40 cellular contexts compared by ENCODE assay signal in the genomic region with DNA sequence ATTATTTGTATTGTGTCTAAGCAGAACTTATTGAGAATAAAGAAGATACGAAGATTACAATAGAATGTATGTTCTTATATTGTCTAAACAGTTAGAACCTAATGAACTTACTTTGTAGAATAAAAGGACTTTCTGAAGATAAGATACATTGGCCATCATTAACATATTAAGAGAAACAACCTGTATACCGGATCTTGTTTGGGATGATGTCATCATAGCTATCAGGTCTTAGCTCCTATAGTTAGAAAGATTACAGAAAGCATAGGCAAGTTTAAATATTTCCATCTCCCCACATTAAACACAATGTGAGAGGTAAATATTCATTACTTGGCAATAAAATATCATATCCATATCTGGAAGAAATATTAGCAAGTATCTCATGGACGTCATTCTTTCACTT.
"Had no signal": no experiment of that assay in that cellular context is flagged by ENCODE, and none has a peak within 500 bp of the region (broad histone marks: within the 10 kb centered on the region; RNA-seq: fewer than 3 reads in every experiment).

No MANE protein-coding gene starts in this region.

- DNase-seq: activated effector memory CD4-positive, alpha-beta T cell treated with anti-CD3 and anti-CD28 coated beads, Interleukin-2, amount 50 U/mL, for 16 hours; activated effector memory CD4-positive, alpha-beta T cell treated with Interleukin-2 at 50 U/mL for 16 hours; activated gamma-delta T cell; activated gamma-delta T cell treated with Interleukin-2 at 50 U/mL for 16 hours; activated naive CD4-positive, alpha-beta T cell; activated naive CD4-positive, alpha-beta T cell treated with anti-CD3 and anti-CD28 coated beads for 36 hours; activated naive CD4-positive, alpha-beta T cell treated with anti-CD3 and anti-CD28 coated beads, Interleukin-2, amount 10 ng/mL, durations not matched to agents 7 days and 5 days; activated naive CD4-positive, alpha-beta T cell treated with anti-CD3 and anti-CD28 coated beads, Interleukin-2, amount 50 U/mL, for 16 hours; activated naive CD4-positive, alpha-beta T cell treated with Interleukin-2 at 50 U/mL for 16 hours; activated naive CD8-positive, alpha-beta T cell treated with anti-CD3 and anti-CD28 coated beads for 36 hours; activated naive CD8-positive, alpha-beta T cell treated with anti-CD3 and anti-CD28 coated beads, Interleukin-2, amount 10 ng/mL, durations not matched to agents 7 days and 5 days; activated naive CD8-positive, alpha-beta T cell treated with anti-CD3 and anti-CD28 coated beads, Interleukin-2, amount 50 U/mL, for 24 hours; activated T-cell treated with anti-CD3 and anti-CD28 coated beads for 4 hours; activated T-cell treated with anti-CD3 and anti-CD28 coated beads, Interleukin-2, amount 50 U/mL, for 1 hour; activated T-cell treated with anti-CD3 and anti-CD28 coated beads, Interleukin-2, amount 50 U/mL, for 24 hours; activated T-cell treated with anti-CD3 and anti-CD28 coated beads, Interleukin-2, amount 50 U/mL, for 4 hours; activated T-cell treated with anti-CD3 and anti-CD28 coated beads, Interleukin-2, amount 50 U/mL, for 48 hours; activated T-cell treated with anti-CD3 and anti-CD28 coated beads, Interleukin-2, amount 50 U/mL, for 72 hours; adrenal gland; amniotic stem cell; amygdala; anterior cingulate cortex; aorta; body of pancreas; brain microvascular endothelial cell; caudate nucleus; central memory CD4-positive, alpha-beta T cell; cerebellar nuclear complex had no signal

- H3K9me3 ChIP-seq: adrenal gland, ascending aorta, body of pancreas, breast epithelium had no signal

- H3K9me3 Mint-ChIP-seq: activated naive CD4-positive, alpha-beta T cell treated with anti-CD3 and anti-CD28 coated beads, Interleukin-2, amount 10 ng/mL, durations not matched to agents 7 days and 5 days; activated naive CD4-positive, alpha-beta T cell treated with anti-CD3 and anti-CD28 coated beads, Interleukin-2, amount 50 U/mL, for 24 hours; activated naive CD8-positive, alpha-beta T cell treated with anti-CD3 and anti-CD28 coated beads, Interleukin-2, amount 10 ng/mL, durations not matched to agents 7 days and 5 days had no signal

- ATAC-seq: activated naive CD4-positive, alpha-beta T cell treated with anti-CD3 and anti-CD28 coated beads, Interleukin-2, amount 50 U/mL, for 72 hours; activated naive CD8-positive, alpha-beta T cell treated with anti-CD3 and anti-CD28 coated beads, Interleukin-2, amount 50 U/mL, for 24 hours; activated T-cell treated with anti-CD3 and anti-CD28 coated beads, Interleukin-2, amount 50 U/mL, for 4 hours; activated T-cell treated with anti-CD3 and anti-CD28 coated beads, Interleukin-2, amount 50 U/mL, for 72 hours; activated T-helper 17 cell treated with anti-CD3 and anti-CD28 coated beads, Interleukin-2, amount 50 U/mL, for 72 hours; body of pancreas had no signal

- H3K27ac Mint-ChIP-seq: activated naive CD4-positive, alpha-beta T cell treated with anti-CD3 and anti-CD28 coated beads for 36 hours; activated naive CD4-positive, alpha-beta T cell treated with anti-CD3 and anti-CD28 coated beads, Interleukin-2, amount 10 ng/mL, durations not matched to agents 7 days and 5 days; activated naive CD4-positive, alpha-beta T cell treated with anti-CD3 and anti-CD28 coated beads, Interleukin-2, amount 50 U/mL, for 24 hours; activated naive CD4-positive, alpha-beta T cell treated with anti-CD3 and anti-CD28 coated beads, Interleukin-2, amount 50 U/mL, for 72 hours; activated naive CD8-positive, alpha-beta T cell; activated naive CD8-positive, alpha-beta T cell treated with anti-CD3 and anti-CD28 coated beads for 36 hours; activated naive CD8-positive, alpha-beta T cell treated with anti-CD3 and anti-CD28 coated beads, Interleukin-2, amount 10 ng/mL, durations not matched to agents 7 days and 5 days; activated naive CD8-positive, alpha-beta T cell treated with anti-CD3 and anti-CD28 coated beads, Interleukin-2, amount 50 U/mL, for 24 hours; activated T-cell treated with anti-CD3 and anti-CD28 coated beads, Interleukin-2, amount 50 U/mL, for 24 hours; activated T-cell treated with anti-CD3 and anti-CD28 coated beads, Interleukin-2, amount 50 U/mL, for 72 hours; activated T-helper 1 cell treated with anti-CD3 and anti-CD28 coated beads, Interleukin-12 subunit alpha, Interleukin-12 subunit beta, Interleukin-2, Interleukin-4 antibody, amounts not matched to agents 30 ng/mL and 10 ng/mL and 1 ng/mL, durations not matched to agents 14 hours and 24 hours and 36 hours; activated T-helper 17 cell treated with anti-CD3 and anti-CD28 coated beads, Interleukin-2, amount 50 U/mL, for 72 hours; activated T-helper 2 cell treated with anti-CD3 and anti-CD28 coated beads, Interferon-gamma antibody, Interleukin-2, Interleukin-4, amounts not matched to agents 10 μg/mL and 5 μg/mL and 100 μg/mL, durations not matched to agents 14 hours and 24 hours and 36 hours had no signal

- H3K4me1 ChIP-seq: adrenal gland, ascending aorta, breast epithelium had no signal

- H3K36me3 Mint-ChIP-seq: activated naive CD4-positive, alpha-beta T cell treated with anti-CD3 and anti-CD28 coated beads, Interleukin-2, amount 10 ng/mL, durations not matched to agents 7 days and 5 days; activated naive CD4-positive, alpha-beta T cell treated with anti-CD3 and anti-CD28 coated beads, Interleukin-2, amount 50 U/mL, for 24 hours; activated naive CD4-positive, alpha-beta T cell treated with anti-CD3 and anti-CD28 coated beads, Interleukin-2, amount 50 U/mL, for 72 hours; activated naive CD8-positive, alpha-beta T cell; activated naive CD8-positive, alpha-beta T cell treated with anti-CD3 and anti-CD28 coated beads for 36 hours; activated naive CD8-positive, alpha-beta T cell treated with anti-CD3 and anti-CD28 coated beads, Interleukin-2, amount 10 ng/mL, durations not matched to agents 7 days and 5 days had no signal

- H3K27me3 ChIP-seq: ascending aorta, brain microvascular endothelial cell had no signal

- H3K36me3 ChIP-seq: adrenal gland, ascending aorta, brain microvascular endothelial cell, breast epithelium, cardiac muscle cell had no signal

- FAIRE-seq: astrocyte, bronchial epithelial cell had no signal

- H3K27ac ChIP-seq: adrenal gland, ascending aorta, body of pancreas, brain microvascular endothelial cell, breast epithelium, cardiac muscle cell had no signal

- H3K4me3 ChIP-seq: adrenal gland, ascending aorta, body of pancreas, breast epithelium, cardiac muscle cell had no signal

- H3K4me1 Mint-ChIP-seq: activated naive CD4-positive, alpha-beta T cell treated with anti-CD3 and anti-CD28 coated beads, Interleukin-2, amount 10 ng/mL, durations not matched to agents 7 days and 5 days; activated naive CD4-positive, alpha-beta T cell treated with anti-CD3 and anti-CD28 coated beads, Interleukin-2, amount 50 U/mL, for 24 hours; activated naive CD8-positive, alpha-beta T cell treated with anti-CD3 and anti-CD28 coated beads for 36 hours; activated naive CD8-positive, alpha-beta T cell treated with anti-CD3 and anti-CD28 coated beads, Interleukin-2, amount 10 ng/mL, durations not matched to agents 7 days and 5 days; activated naive CD8-positive, alpha-beta T cell treated with anti-CD3 and anti-CD28 coated beads, Interleukin-2, amount 50 U/mL, for 24 hours; activated T-helper 17 cell treated with anti-CD3 and anti-CD28 coated beads, Interleukin-2, amount 50 U/mL, for 72 hours; central memory CD8-positive, alpha-beta T cell had no signal

- H3K4me3 Mint-ChIP-seq: activated naive CD4-positive, alpha-beta T cell treated with anti-CD3 and anti-CD28 coated beads for 36 hours; activated naive CD4-positive, alpha-beta T cell treated with anti-CD3 and anti-CD28 coated beads, Interleukin-2, amount 10 ng/mL, durations not matched to agents 7 days and 5 days; activated naive CD4-positive, alpha-beta T cell treated with anti-CD3 and anti-CD28 coated beads, Interleukin-2, amount 50 U/mL, for 24 hours; activated naive CD8-positive, alpha-beta T cell; activated naive CD8-positive, alpha-beta T cell treated with anti-CD3 and anti-CD28 coated beads for 36 hours; activated naive CD8-positive, alpha-beta T cell treated with anti-CD3 and anti-CD28 coated beads, Interleukin-2, amount 10 ng/mL, durations not matched to agents 7 days and 5 days; activated naive CD8-positive, alpha-beta T cell treated with anti-CD3 and anti-CD28 coated beads, Interleukin-2, amount 50 U/mL, for 24 hours; activated T-cell treated with anti-CD3 and anti-CD28 coated beads, Interleukin-2, amount 50 U/mL, for 24 hours; activated T-cell treated with anti-CD3 and anti-CD28 coated beads, Interleukin-2, amount 50 U/mL, for 4 hours; activated T-cell treated with anti-CD3 and anti-CD28 coated beads, Interleukin-2, amount 50 U/mL, for 72 hours; activated T-helper 1 cell treated with anti-CD3 and anti-CD28 coated beads, Interleukin-12 subunit alpha, Interleukin-12 subunit beta, Interleukin-2, Interleukin-4 antibody, amounts not matched to agents 30 ng/mL and 10 ng/mL and 1 ng/mL, durations not matched to agents 14 hours and 24 hours and 36 hours; activated T-helper 17 cell treated with anti-CD3 and anti-CD28 coated beads, Interleukin-2, amount 50 U/mL, for 72 hours; central memory CD8-positive, alpha-beta T cell had no signal

- H3K27me3 Mint-ChIP-seq: central memory CD8-positive, alpha-beta T cell had no signal
